ENCODE assay signal across 24 cellular contexts in the genomic region with DNA sequence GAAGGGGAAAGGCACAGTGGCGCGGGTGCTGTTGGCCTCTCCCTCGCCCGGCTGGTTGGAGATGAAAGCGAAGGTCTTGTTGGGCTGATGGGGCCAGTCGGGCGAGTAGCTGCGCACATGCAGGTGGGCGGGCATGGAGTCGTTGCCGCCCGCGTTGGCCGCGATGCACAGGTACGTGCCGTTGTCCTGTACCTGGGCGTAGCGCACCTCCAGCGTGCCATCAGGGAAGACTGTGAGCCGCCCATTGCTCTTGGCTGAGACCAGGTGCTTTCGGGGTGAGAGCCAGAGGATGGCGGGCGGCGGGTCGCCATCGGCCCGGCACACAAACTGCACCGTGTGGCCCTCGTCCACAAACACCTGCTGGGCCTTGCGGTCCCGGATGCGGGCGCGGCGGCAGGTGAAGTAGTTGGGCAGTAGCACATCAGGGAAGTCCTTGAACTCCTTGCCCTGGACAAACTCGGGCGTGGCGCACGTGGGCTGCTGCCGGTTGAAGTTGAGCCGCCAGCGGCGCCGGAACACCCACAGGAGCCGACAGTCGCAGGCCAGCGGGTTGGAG. TPM values are rescaled to one million over a fixed set of nuclear protein-coding genes. Genes with fewer than 3 reads are reported as not detected.
A peak's percentile ranks its signal among the peaks of the same experiment; 100 is the strongest.
DNase-seq lines count a peak whose midpoint lies in the region; ATAC-seq, FAIRE-seq and TF ChIP-seq lines count a peak whose summit lies in the region.
"Had no signal": no experiment of that assay in that cellular context is flagged by ENCODE, and none has a peak within 500 bp of the region (broad histone marks: within the 10 kb centered on the region; RNA-seq: fewer than 3 reads in every experiment).

No MANE protein-coding gene starts in this region.

- 98% methylated on average over 48 of the region's 48 CpGs for WGBS in right cardiac atrium
- whole genome bisulfite sequencing in heart right ventricle, 2 donors: 98% methylated on average over 48 of the region's 48 CpGs

- H3K27ac Mint-ChIP-seq in chondrocyte (ENCODE audit: unreplicated experiment): no peak overlapping the region
- H3K27ac Mint-ChIP-seq: CD14-positive monocyte; CD4-positive, alpha-beta T cell; CD8-positive, alpha-beta memory T cell had no signal

- TF ChIP-seq CTCF in heart right ventricle (IDR thresholded peaks at IDR 0.05): no peak
- TF ChIP-seq CTCF in chondrocyte (IDR thresholded peaks at IDR 0.05): no peak

- no peaks in the 10 kb centered on the region for H3K27me3 Mint-ChIP-seq in chondrocyte (ENCODE audit: low read depth)
- H3K27me3 Mint-ChIP-seq: CD4-positive, alpha-beta T cell had no signal

- H3K4me3 Mint-ChIP-seq in chondrocyte (ENCODE audit: unreplicated experiment): no peak overlapping the region
- H3K4me3 Mint-ChIP-seq: CD14-positive monocyte; CD4-positive, alpha-beta T cell; CD8-positive, alpha-beta memory T cell had no signal

- peak in 2 of 3 donors; percentile 49 to 51 for DNase-seq in right cardiac atrium
- DNase-seq in heart right ventricle: no peak
- DNase-seq in chondrocyte (ENCODE audit: low spot score): peak; percentile 93
- DNase-seq in urothelium cell line (ENCODE audit: low spot score): no peak
- DNase-seq in germinal center (ENCODE audit: low spot score): no peak
- DNase-seq in SK-N-DZ (ENCODE audit: low spot score): no peak
- DNase-seq: 8988T; ACHN; AML-193; BE2C; CD4-positive, alpha-beta T cell; CD8-positive, alpha-beta memory T cell; DMS 273 treated with DMSO at 0.1 percent for 48 hours; DMS53; DMS79 treated with DMSO at 0.1 percent for 48 hours; GF-D8; GOT3 had no signal

- no peaks in the 10 kb centered on the region for H3K9me3 Mint-ChIP-seq in chondrocyte (ENCODE audit: low read depth)
- H3K9me3 Mint-ChIP-seq: CD4-positive, alpha-beta T cell; CD8-positive, alpha-beta memory T cell had no signal

- H3K9me3 ChIP-seq in right cardiac atrium (ENCODE audit: control insufficient read depth, low read length) (no peaks in the 10 kb centered on the region), heart right ventricle (no peaks in the 10 kb centered on the region)
- H3K9me3 ChIP-seq: A549; BE2C; BLaER1 treated with 17β-estradiol and CSF1 and Interleukin-3, amounts not matched to agents 10 nM and 100 nM; HAP-1 had no signal

- H3K4me1 ChIP-seq in right cardiac atrium (ENCODE audit: control insufficient read depth, insufficient read depth, low read length) (no peaks in the 10 kb centered on the region), heart right ventricle (peaks cover 0 to 10% (median 0%) of the 10 kb centered on the region in 9 donors)
- H3K4me1 ChIP-seq: A549, BE2C, HAP-1 had no signal

- H3K36me3 ChIP-seq in heart right ventricle: no peaks in the 10 kb centered on the region
- H3K36me3 ChIP-seq: BE2C; BLaER1 treated with 17β-estradiol and CSF1 and Interleukin-3, amounts not matched to agents 10 nM and 100 nM had no signal

- H3K4me3 ChIP-seq in right cardiac atrium (ENCODE audit: low read length): no peak overlapping the region
- no peak overlapping the region for H3K4me3 ChIP-seq in heart right ventricle
- H3K4me3 ChIP-seq: A549; BLaER1 treated with 17β-estradiol and CSF1 and Interleukin-3, amounts not matched to agents 10 nM and 100 nM; HAP-1 had no signal

- peaks cover 19% of the 10 kb centered on the region for H3K4me1 Mint-ChIP-seq in chondrocyte (ENCODE audit: low read depth)
- H3K4me1 Mint-ChIP-seq: CD14-positive monocyte; CD8-positive, alpha-beta memory T cell had no signal

- ATAC-seq in right cardiac atrium (no peak), heart right ventricle (no peak)
- ATAC-seq: A549 had no signal

- FAIRE-seq in urothelium cell line (lab: Jason Lieb, UNC): peak; percentile 68
- FAIRE-seq: A549, D721Med, GM12892, H54 had no signal

- intact Hi-C loops in right cardiac atrium (cut with DNase I) (no loop called here), heart right ventricle (cut with DNase I) (no loop called here)

- H3K36me3 Mint-ChIP-seq in chondrocyte (ENCODE audit: low read depth): peaks cover 3% of the 10 kb centered on the region
- H3K36me3 Mint-ChIP-seq: CD14-positive monocyte; CD8-positive, alpha-beta memory T cell had no signal

- H3K27me3 ChIP-seq in right cardiac atrium (ENCODE audit: control insufficient read depth, insufficient read depth) (no peaks in the 10 kb centered on the region), heart right ventricle (no peaks in the 10 kb centered on the region)
- H3K27me3 ChIP-seq: BE2C; BLaER1 treated with 17β-estradiol and CSF1 and Interleukin-3, amounts not matched to agents 10 nM and 100 nM had no signal

- H3K27ac ChIP-seq in right cardiac atrium (ENCODE audit: low read length) (no peak overlapping the region), heart right ventricle (no peak overlapping the region)
- H3K27ac ChIP-seq: A549; BLaER1 treated with 17β-estradiol and CSF1 and Interleukin-3, amounts not matched to agents 10 nM and 100 nM had no signal

RNA-seq across cellular contexts. Expression of a gene that starts 18.4 kb away (rescaled TPM):
- total RNA-seq in right cardiac atrium (10 to 100 TPM in 1 of 4 donors, 1 to 10 TPM in 3; 5.7 to 12.1 (median 8.6) TPM), heart right ventricle (1 to 10 TPM in 7 of 10 donors, under 1 TPM in 3; 0.70 to 2.2 (median 1.3) TPM), chondrocyte (5.1 to 12.2 TPM (median 12.0 TPM) in 3 replicates)
- polyA plus RNA-seq in right cardiac atrium (5.1 TPM), heart right ventricle (1 to 10 TPM; 1.3 to 2.7 TPM)
- polyA plus RNA-seq in SK-N-DZ (2014; cell fraction: cytosol; rRNA removed): 1.9 and 3.1 TPM in 2 replicates
- 1.2 and 4.0 TPM in 2 replicates for polyA plus RNA-seq in SK-N-DZ (2014; cell fraction: nucleus; rRNA removed)
- total RNA-seq: CD4-positive, alpha-beta T cell; CD8-positive, alpha-beta memory T cell had no signal
- polyA plus RNA-seq: CD14-positive monocyte; CD8-positive, alpha-beta memory T cell had no signal

Comparison
In these comparisons a context has a peak if more than half of its experiments do, and no peak if none do; other contexts are left out.
1. DNase-seq: peak in right cardiac atrium (2 of 3) and chondrocyte (single experiment); none in heart right ventricle (0 of 2), urothelium cell line (single experiment), germinal center (single experiment) and SK-N-DZ (single experiment).